8 cellular contexts compared by ENCODE assay signal in the genomic region with DNA sequence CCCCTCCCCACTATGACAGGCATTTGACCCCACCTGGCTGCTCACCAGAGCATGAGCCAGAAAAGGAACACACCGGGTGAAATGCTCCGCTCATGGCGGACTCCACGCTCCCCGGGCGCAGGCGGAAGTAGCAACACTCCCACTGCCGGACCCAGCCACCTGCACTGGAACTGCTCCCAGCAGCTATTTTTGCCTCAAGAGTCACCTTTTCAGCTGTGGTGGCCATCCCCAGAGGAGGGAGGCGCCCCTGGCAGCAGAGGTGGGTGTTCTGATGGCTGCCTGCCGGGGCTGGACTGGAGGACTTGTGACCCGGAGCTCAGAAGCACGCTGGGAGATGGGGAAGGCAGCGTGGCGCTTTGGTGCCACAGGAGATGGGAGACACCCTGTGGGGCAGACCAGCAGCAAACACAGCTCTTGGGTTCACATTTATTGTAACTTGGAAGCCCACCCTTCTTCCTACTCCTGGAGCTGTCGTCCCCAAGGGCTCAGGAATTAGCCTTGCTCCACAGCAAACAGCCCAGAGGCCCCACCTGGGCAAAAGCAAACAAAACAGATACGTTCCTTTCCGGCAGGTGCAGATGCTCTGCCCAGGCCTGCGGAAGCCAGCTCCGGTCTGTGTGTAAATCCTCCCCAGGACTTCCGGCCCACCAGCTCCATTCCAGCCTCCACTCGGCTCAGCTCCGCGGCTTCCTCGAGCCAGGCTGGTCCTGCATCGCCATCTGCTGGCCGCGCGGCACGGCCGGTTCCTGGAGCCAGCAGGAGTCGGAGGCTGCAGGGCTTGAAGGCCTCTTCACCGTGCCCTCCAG. TPM values are rescaled to one million over a fixed set of nuclear protein-coding genes. Genes with fewer than 3 reads are reported as not detected.
DNase-seq lines count a peak whose midpoint lies in the region; TF ChIP-seq lines count a peak whose summit lies in the region.

No MANE protein-coding gene starts in this region.

- H3K4me1 ChIP-seq in BLaER1 treated with 17β-estradiol and CSF1 and Interleukin-3, amounts not matched to agents 10 nM and 100 nM: peaks cover 78 to 93% (median 90%) of the 10 kb centered on the region in 10 experiments
- H3K4me1 ChIP-seq in GM23248 (ENCODE audit: insufficient read depth) (peaks cover 15% of the 10 kb centered on the region), adrenal gland (replicated peaks in 1 of 2) (peaks cover 33 to 74% of the 10 kb centered on the region in 2 donors), prostate gland (replicated peaks) (peaks cover 41% of the 10 kb centered on the region)

- no peaks in the 10 kb centered on the region for H3K9me2 ChIP-seq in GM23248 (ENCODE audit: insufficient read depth)

- H3K4me1 Mint-ChIP-seq in type B pancreatic cell (ENCODE audit: unreplicated experiment): peaks cover 57% of the 10 kb centered on the region

- H3K9ac ChIP-seq in BLaER1 treated with 17β-estradiol and CSF1 and Interleukin-3, amounts not matched to agents 10 nM and 100 nM: peak overlapping the region; percentile 59 to 95 (median 75)
- no peak overlapping the region for H3K9ac ChIP-seq in GM23248

- H3K27me3 ChIP-seq in BLaER1 treated with 17β-estradiol and CSF1 and Interleukin-3, amounts not matched to agents 10 nM and 100 nM: no peaks in the 10 kb centered on the region
- H3K27me3 ChIP-seq in GM23248 (replicated peaks; ENCODE audit: insufficient read depth) (no peaks in the 10 kb centered on the region), adrenal gland (no peaks in the 10 kb centered on the region), prostate gland (replicated peaks; ENCODE audit: insufficient read depth) (no peaks in the 10 kb centered on the region)

- H3K36me3 ChIP-seq in BLaER1 treated with 17β-estradiol and CSF1 and Interleukin-3, amounts not matched to agents 10 nM and 100 nM: peaks cover 25 to 65% (median 47%) of the 10 kb centered on the region in 11 experiments
- 0 out of 2 replicates have a peak, but pooled peaks cover 3% of the 10 kb centered on the region for H3K36me3 ChIP-seq in GM23248 (ENCODE audit: low read depth)
- H3K36me3 ChIP-seq in adrenal gland (replicated peaks in 1 of 2): peaks cover 0 to 34% of the 10 kb centered on the region in 2 donors
- peaks cover 0 to 5% of the 10 kb centered on the region in 2 donors for H3K36me3 ChIP-seq in prostate gland

- no peaks in the 10 kb centered on the region for H3K27me3 Mint-ChIP-seq in type B pancreatic cell

- H2AFZ ChIP-seq in GM23248: no peak overlapping the region

- H3K4me3 ChIP-seq in BLaER1 treated with 17β-estradiol and CSF1 and Interleukin-3, amounts not matched to agents 10 nM and 100 nM: peak overlapping the region; percentile 49 to 95 (median 62)
- H3K4me3 ChIP-seq in GM23248: no peak overlapping the region
- H3K4me3 ChIP-seq in adrenal gland: no peak overlapping the region
- peak overlapping the region in 1 of 2 donors; percentile 4 for H3K4me3 ChIP-seq in prostate gland

- H3K36me3 Mint-ChIP-seq in type B pancreatic cell: peaks cover 10% of the 10 kb centered on the region

- peaks cover 26% of the 10 kb centered on the region for H3F3A ChIP-seq in GM23248 (ENCODE audit: insufficient read depth)

- peaks cover 44 to 82% (median 78%) of the 10 kb centered on the region in 11 experiments for H4K20me1 ChIP-seq in BLaER1 treated with 17β-estradiol and CSF1 and Interleukin-3, amounts not matched to agents 10 nM and 100 nM
- no peaks in the 10 kb centered on the region for H4K20me1 ChIP-seq in GM23248 (ENCODE audit: insufficient read depth)

- peak overlapping the region; percentile 95 to 100 (median 99) for H3K4me2 ChIP-seq in BLaER1 treated with 17β-estradiol and CSF1 and Interleukin-3, amounts not matched to agents 10 nM and 100 nM
- H3K4me2 ChIP-seq in GM23248 (ENCODE audit: unreplicated experiment): peak overlapping the region; percentile 7

- H3K79me2 ChIP-seq in GM23248 (ENCODE audit: insufficient read depth): peaks cover 40% of the 10 kb centered on the region

- TF ChIP-seq POLR2A in adrenal gland (IDR thresholded peaks at IDR 0.05) (peak in 1 of 2 donors; percentile 96), prostate gland (IDR thresholded peaks at IDR 0.05) (peak; percentile 11)

- H3K27ac Mint-ChIP-seq in type B pancreatic cell: peak overlapping the region; percentile 80

- peak; percentile 95 for DNase-seq in GM23248
- peak; percentile 75 for DNase-seq in NCI-H1436 treated with DMSO at 0.1 percent for 48 hours (lab: John Stamatoyannopoulos, UW)
- peak; percentile 84 to 92 (median 90) for DNase-seq in T-helper 1 cell
- DNase-seq in adrenal gland: peak; percentile 89 to 96 (median 93)
- DNase-seq in cardiac septum (ENCODE audit: low spot score): peak; percentile 95
- DNase-seq in prostate gland (ENCODE audit: low spot score): peak; percentile 92
- peak; percentile 94 for DNase-seq in type B pancreatic cell (ENCODE audit: extremely low spot score, unreplicated experiment)

- no peaks in the 10 kb centered on the region for H3K9me3 ChIP-seq in BLaER1 treated with 17β-estradiol and CSF1 and Interleukin-3, amounts not matched to agents 10 nM and 100 nM (replicated peaks in 1 of 11)
- H3K9me3 ChIP-seq in GM23248 (ENCODE audit: low read depth): no peaks in the 10 kb centered on the region
- H3K9me3 ChIP-seq in adrenal gland (replicated peaks in 1 of 3): no peaks in the 10 kb centered on the region
- no peaks in the 10 kb centered on the region for H3K9me3 ChIP-seq in prostate gland

- intact Hi-C loops in adrenal gland (cut with DNase I): loop anchor here (5.0 to 10.0 kb wide), 3 partner anchors 37 to 354 kb away; partner anchors contain the start of gene SYNGR1 (in 1 of the 2)
- intact Hi-C loops in cardiac septum (cut with DNase I): loop anchor here (2.0 to 10.0 kb wide), 2 partner anchors 130 to 654 kb away; partner anchors contain the start of genes CBX6 and TAB1
- intact Hi-C loops in prostate gland (cut with DNase I): loop anchor here (2.0 to 10.0 kb wide), 3 partner anchors 37 to 212 kb away; partner anchors contain the start of gene SYNGR1

- TF ChIP-seq CTCF in adrenal gland (IDR thresholded peaks at IDR 0.05) (peak; percentile 90 to 100 (median 98)), prostate gland (IDR thresholded peaks at IDR 0.05) (peak; percentile 98 to 99 (median 98)), type B pancreatic cell (conservative IDR thresholded peaks at IDR 0.05) (peak; percentile 95)

- H3K27ac ChIP-seq in BLaER1 treated with 17β-estradiol and CSF1 and Interleukin-3, amounts not matched to agents 10 nM and 100 nM: peak overlapping the region in 10 of 11 experiments; percentile 40 to 77 (median 62); a peak in 19 of 22 replicates
- H3K27ac ChIP-seq in GM23248 (no peak overlapping the region), adrenal gland (peak overlapping the region in 3 of 5 donors; percentile 30 to 60 (median 40)), prostate gland (peak overlapping the region; percentile 62 to 64)

- WGBS in GM23248 (ENCODE audit: low coverage in 1 of 2, low lambda C conversion rate in 2 of 2, missing lambda C conversion rate in 2 of 2), 2 experiments: 33 to 34% methylated on average over 32 of the region's 32 CpGs
- 34 to 69% (median 35%) methylated on average over 14 to 32 of the region's 32 CpGs for WGBS in adrenal gland, 4 donors
- 33% methylated on average over 25 of the region's 32 CpGs for WGBS in prostate gland

- no peaks in the 10 kb centered on the region for H3K9me3 Mint-ChIP-seq in type B pancreatic cell

- peak overlapping the region; percentile 98 for H3K4me3 Mint-ChIP-seq in type B pancreatic cell

- in situ Hi-C loops in GM23248 (cut with MboI): no loop called here

RNA-seq across cellular contexts. Expression of gene RPS19BP1, which starts 3.7 kb away (rescaled TPM):
- 81.6 and 93.9 TPM in 2 replicates for total RNA-seq in GM23248 (2014; rRNA removed; shearing (Covaris generic))
- polyA plus RNA-seq in GM23248 (2016; fragmentation: Nextera tagmentation; extraction: Ambion mirVana) (114 and 119 TPM in 2 replicates), adrenal gland (100 to 1,000 TPM in 2 of 3 donors, 10 to 100 TPM in 1; 39.5 to 217 (median 174) TPM)
- total RNA-seq in adrenal gland (100 to 1,000 TPM in 4 of 8 donors, 10 to 100 TPM in 4; 80.4 to 250 (median 132) TPM), cardiac septum (43.7 TPM), prostate gland (100 to 1,000 TPM; 186 to 264 TPM), type B pancreatic cell (ENCODE audit: low replicate concordance) (52.3 and 59.1 TPM in 2 replicates)

RNA-seq across cellular contexts. Expression of gene ATF4, which starts 8.5 kb away (rescaled TPM):
- total RNA-seq in GM23248 (2014; rRNA removed; shearing (Covaris generic)): 481 and 529 TPM in 2 replicates
- polyA plus RNA-seq in GM23248 (2016; fragmentation: Nextera tagmentation; extraction: Ambion mirVana) (282 and 293 TPM in 2 replicates), adrenal gland (1,000 to 10,000 TPM in 2 of 3 donors, 100 to 1,000 TPM in 1; 619 to 1,513 (median 1,039) TPM)
- total RNA-seq in adrenal gland (100 to 1,000 TPM; 207 to 498 (median 324) TPM), cardiac septum (177 TPM), prostate gland (100 to 1,000 TPM; 294 to 334 TPM), type B pancreatic cell (ENCODE audit: low replicate concordance) (315 and 398 TPM in 2 replicates)

RNA-seq across cellular contexts. Expression of gene MIEF1, which starts 26.8 kb away (rescaled TPM):
- 26.2 and 27.1 TPM in 2 replicates for total RNA-seq in GM23248 (2014; rRNA removed; shearing (Covaris generic))
- 20.2 and 20.6 TPM in 2 replicates for polyA plus RNA-seq in GM23248 (2016; fragmentation: Nextera tagmentation; extraction: Ambion mirVana)
- total RNA-seq in adrenal gland: 10 to 100 TPM; 24.4 to 44.2 (median 26.9) TPM
- polyA plus RNA-seq in adrenal gland: 10 to 100 TPM in 1 of 3 donors, 1 to 10 TPM in 2; 5.1 to 27.0 (median 6.9) TPM
- total RNA-seq in cardiac septum: 19.4 TPM
- total RNA-seq in prostate gland: 10 to 100 TPM; 24.0 to 38.6 TPM
- 35.0 and 35.5 TPM in 2 replicates for total RNA-seq in type B pancreatic cell (ENCODE audit: low replicate concordance)

RNA-seq across cellular contexts. Expression of gene CACNA1I, which starts 41.7 kb away (rescaled TPM):
- not detected in 2 replicates for total RNA-seq in GM23248 (2014; rRNA removed; shearing (Covaris generic))
- not detected in 2 replicates for polyA plus RNA-seq in GM23248 (2016; fragmentation: Nextera tagmentation; extraction: Ambion mirVana)
- total RNA-seq in adrenal gland: 10 to 100 TPM in 2 of 8 donors, 1 to 10 TPM in 6; 1.1 to 11.8 (median 3.2) TPM
- polyA plus RNA-seq in adrenal gland: 10 to 100 TPM in 1 of 3 donors, 1 to 10 TPM in 1, under 1 TPM in 1; 0.46 to 20.1 (median 7.4) TPM
- total RNA-seq in cardiac septum: 0.03 TPM
- total RNA-seq in prostate gland: under 1 TPM; 0.05 to 0.68 TPM
- total RNA-seq in type B pancreatic cell (ENCODE audit: low replicate concordance): 0.60 and 1.1 TPM in 2 replicates

Comparison
In these comparisons a context has a peak if more than half of its experiments do, and no peak if none do; other contexts are left out.
1. H3K4me3 ChIP-seq: peak in BLaER1 treated with 17β-estradiol and CSF1 and Interleukin-3, amounts not matched to agents 10 nM and 100 nM (10 of 10); none in GM23248 (single experiment) and adrenal gland (0 of 4).
2. Peak in every context shown above with its lines, with median percentiles within 50 percentile points of each other: DNase-seq and CTCF ChIP-seq.